8 cellular contexts compared by ENCODE assay signal in genomic region chr10:20240643-20241042, GRCh38.
"Had no signal": no experiment of that assay in that cellular context is flagged by ENCODE, and none has a peak within 500 bp of the region (broad histone marks: within the 10 kb centered on the region; RNA-seq: fewer than 3 reads in every experiment).

No MANE protein-coding gene starts in this region.

- H3K36me3 ChIP-seq: HAP-1 had no signal

- H3K9ac ChIP-seq: GM23248 had no signal

- H3K27ac ChIP-seq: GM23248 had no signal

- ATAC-seq: HCT116 had no signal

- DNase-seq: GM23248, GOT3, H7, HFFc6, KBM-7 had no signal

- H2AFZ ChIP-seq: GM23248 had no signal

- H3K4me3 ChIP-seq: GM23248, HAP-1 had no signal

- H3K9me3 ChIP-seq: HAP-1 had no signal

- FAIRE-seq: HTR-8/SVneo had no signal
